ENCODE assay signal across 14 cellular contexts in genomic region chr10:60649485-60650271, GRCh38.
DNase-seq lines count a peak whose midpoint lies in the region; ATAC-seq and TF ChIP-seq lines count a peak whose summit lies in the region.
"Had no signal": no experiment of that assay in that cellular context is flagged by ENCODE, and none has a peak within 500 bp of the region (broad histone marks: within the 10 kb centered on the region; RNA-seq: fewer than 3 reads in every experiment).

No MANE protein-coding gene starts in this region.

- H3K79me1 ChIP-seq in IMR-90 (ENCODE audit: low read depth in 1 of 2, low read length in 2 of 2), result no peaks in the 10 kb centered on the region

- H3K9me1 ChIP-seq in IMR-90 (ENCODE audit: insufficient read depth, low read length), result no peaks in the 10 kb centered on the region

- H3F3A ChIP-seq in PC-3 (ENCODE audit: low read length, unreplicated experiment), result no peaks in the 10 kb centered on the region

- no peak overlapping the region for H3K27ac ChIP-seq in IMR-90 (ENCODE audit: insufficient read depth, low read length)
- H3K27ac ChIP-seq in PC-3 (ENCODE audit: low read length), result no peak overlapping the region
- no peak overlapping the region for H3K27ac ChIP-seq in lower lobe of right lung
- H3K27ac ChIP-seq: tibial artery had no signal

- H3K4me2 ChIP-seq in IMR-90 (ENCODE audit: low read depth, low read length) (no peak overlapping the region), PC-3 (ENCODE audit: low read length) (peak overlapping the region; percentile 15)

- no peaks in the 10 kb centered on the region for H3K79me2 ChIP-seq in PC-3 (ENCODE audit: low read length)

- H3K4me1 ChIP-seq in IMR-90 (ENCODE audit: control insufficient read depth, insufficient read depth, low read length) (no peaks in the 10 kb centered on the region), PC-3 (ENCODE audit: insufficient read depth, low read length) (peaks cover 32% of the 10 kb centered on the region), lower lobe of right lung (peaks cover 3% of the 10 kb centered on the region)
- H3K4me1 ChIP-seq: tibial artery had no signal

- ATAC-seq in IMR-90 (ENCODE audit: low read depth) (peak; percentile 17; the same call in 1 of the 2 replicates), PC-3 (peak; percentile 23), lower lobe of right lung (peak; percentile 15 to 24), left cardiac atrium (no peak), HG03097 (IDR thresholded peaks at IDR 0.05; ENCODE audit: low FRiP score, unreplicated experiment) (no peak)

- POLR2A ChIA-PET in IMR-90 (lab: Charles Lee; ENCODE audit: unreplicated experiment), result interaction anchor here (1.0 kb wide), 1 partner anchor 129 kb away, joined by 4 read pairs; the partner anchor contains the start of gene CDK1
- POLR2A ChIA-PET in PC-3 (lab: Charles Lee; ENCODE audit: unreplicated experiment), result interaction anchor here (0.5 to 1.0 kb wide), 5 partner anchors 84 to 488 kb away, joined by 3 to 11 read pairs (median 3); no protein-coding TSS in a partner anchor

- no CpG with 5 or more reads among the region's 4 CpGs for WGBS in IMR-90 (ENCODE audit: extremely low coverage in 2 of 2, insufficient read length in 1 of 2), 2 experiments

- no peak overlapping the region for H3K4ac ChIP-seq in IMR-90 (ENCODE audit: low read depth, low read length)

- H3K9me2 ChIP-seq in PC-3 (replicated peaks; ENCODE audit: low read length), result no peaks in the 10 kb centered on the region

- no peak overlapping the region for H2AK5ac ChIP-seq in IMR-90 (ENCODE audit: low read depth, low read length)

- H2AK9ac ChIP-seq in IMR-90 (replicated peaks; ENCODE audit: low read depth, low read length, poor library complexity), result no peak overlapping the region

- H3K14ac ChIP-seq in IMR-90 (replicated peaks; ENCODE audit: low read depth, low read length), result no peak overlapping the region

- H3K56ac ChIP-seq in IMR-90 (ENCODE audit: extremely low read depth, insufficient read depth, low read length), result no peak overlapping the region

- H3K4me3 ChIP-seq in IMR-90 (ENCODE audit: insufficient read depth, low read depth, low read length) (no peak overlapping the region), PC-3 (ENCODE audit: low read length) (no peak overlapping the region), lower lobe of right lung (no peak overlapping the region)
- H3K4me3 ChIP-seq: tibial artery had no signal

- H2BK15ac ChIP-seq in IMR-90 (ENCODE audit: low read depth, low read length), result 0 out of 3 replicates have a peak overlapping the region, but pooled peaks have one; percentile 33

- no peak overlapping the region; the same call in 1 of the 2 replicates for H2BK20ac ChIP-seq in IMR-90 (ENCODE audit: low read depth, low read length)

- no peak overlapping the region for H4K91ac ChIP-seq in IMR-90 (ENCODE audit: insufficient read depth, low read depth, low read length)

- no peak overlapping the region for H2BK5ac ChIP-seq in IMR-90 (ENCODE audit: low read depth, low read length, poor library complexity, severe bottlenecking)

- DNase-seq in DMS153 (lab: John Stamatoyannopoulos, UW) (peak; percentile 51), IMR-90 (no peak), PC-3 (peak; percentile 76), lower lobe of right lung (no peak), left cardiac atrium (no peak), NCI-H1930 (lab: John Stamatoyannopoulos, UW) (no peak)
- DNase-seq: activated gamma-delta T cell treated with Interleukin-2 at 50 U/mL for 16 hours; BE2C; head of caudate nucleus; kidney; NCI-H2107; stimulated activated CD4-positive, alpha-beta T cell treated with anti-CD3 and anti-CD28 coated beads, Interleukin-4, amount 100 ng/mL, for 24 hours; tibial artery had no signal

- H3K23ac ChIP-seq in IMR-90 (ENCODE audit: low read depth, low read length), result peak overlapping the region; percentile 4; the same call in 1 of the 2 replicates

- no peak overlapping the region for H3K18ac ChIP-seq in IMR-90 (ENCODE audit: low read depth, low read length)

- H2AFZ ChIP-seq in IMR-90 (replicated peaks; ENCODE audit: low read length, poor library complexity) (no peak overlapping the region), PC-3 (ENCODE audit: low read length) (no peak overlapping the region)

- no TSS peak for BruUV-seq in IMR-90 (replicated peaks; lab: Mats Ljungman, UMichigan)
- BruUV-seq in PC-3 (replicated peaks; lab: Mats Ljungman, UMichigan), result no TSS peak

- H4K5ac ChIP-seq in IMR-90 (ENCODE audit: low read depth, low read length), result no peak overlapping the region

- no peak for TF ChIP-seq POLR2A in IMR-90 (IDR thresholded peaks at IDR 0.05; ENCODE audit: low read depth, low read length)

- H3K9ac ChIP-seq in IMR-90 (ENCODE audit: low read depth, low read length) (no peak overlapping the region), PC-3 (ENCODE audit: low read length) (no peak overlapping the region)

- no peak for TF ChIP-seq RAD21 in IMR-90 (IDR thresholded peaks at IDR 0.05; ENCODE audit: low read length)

- H4K8ac ChIP-seq in IMR-90 (ENCODE audit: low read depth in 2 of 2, low read length in 2 of 2), result no peak overlapping the region

- no peak overlapping the region for H2BK120ac ChIP-seq in IMR-90 (ENCODE audit: low read depth, low read length)

- H3K9me3 ChIP-seq in IMR-90 (ENCODE audit: control insufficient read depth, insufficient read depth, low read length) (no peaks in the 10 kb centered on the region), PC-3 (ENCODE audit: low read length) (no peaks in the 10 kb centered on the region), lower lobe of right lung (no peaks in the 10 kb centered on the region)
- H3K9me3 ChIP-seq: BE2C, tibial artery had no signal

- dilution Hi-C loops in IMR-90 (cut with HindIII; ENCODE audit: low sequenced_read_pairs, unreplicated experiment), result no loop called here

- H3K27me3 ChIP-seq in IMR-90 (ENCODE audit: control insufficient read depth, insufficient read depth, low read length) (peaks cover 1% of the 10 kb centered on the region; the same call in 1 of the 2 replicates), PC-3 (ENCODE audit: low read length) (no peaks in the 10 kb centered on the region), lower lobe of right lung (ENCODE audit: low read depth) (no peaks in the 10 kb centered on the region)
- H3K27me3 ChIP-seq: BE2C, tibial artery had no signal

- in situ Hi-C loops in IMR-90 (cut with MboI; ENCODE audit: low sequenced_read_pairs), result loop anchor here (5.0 to 25.0 kb wide), 2 partner anchors 207 to 537 kb away; no protein-coding TSS in a partner anchor

- no peak for TF ChIP-seq CTCF in IMR-90 (conservative IDR thresholded peaks at IDR 0.05; ENCODE audit: low read depth, low read length)
- TF ChIP-seq CTCF in PC-3 (conservative IDR thresholded peaks at IDR 0.05; ENCODE audit: low read depth, low read length), result no peak
- TF ChIP-seq CTCF in lower lobe of right lung (IDR thresholded peaks at IDR 0.05), result no peak

- no peaks in the 10 kb centered on the region for H3K36me3 ChIP-seq in IMR-90 (ENCODE audit: control insufficient read depth, insufficient read depth, low read length)
- no peaks in the 10 kb centered on the region for H3K36me3 ChIP-seq in PC-3 (ENCODE audit: low read depth, low read length)
- H3K36me3 ChIP-seq in lower lobe of right lung, result no peaks in the 10 kb centered on the region
- H3K36me3 ChIP-seq: BE2C, tibial artery had no signal

- no peaks in the 10 kb centered on the region for H4K20me1 ChIP-seq in IMR-90 (ENCODE audit: insufficient read depth, low read length)
- no peaks in the 10 kb centered on the region for H4K20me1 ChIP-seq in PC-3 (ENCODE audit: low read length)

- CTCF ChIA-PET in IMR-90 (lab: Yijun Ruan, JAX) (interaction anchor here (0.8 to 4.7 kb wide), 4 partner anchors 43 to 205 kb away, joined by 3 to 35 read pairs (median 8); no protein-coding TSS in a partner anchor), PC-3 (lab: Charles Lee) (interaction anchor here (0.7 to 1.0 kb wide), 3 partner anchors 120 to 208 kb away, joined by 3 to 9 read pairs (median 4); no protein-coding TSS in a partner anchor)

- intact Hi-C loops in IMR-90 (cut with micrococcal nuclease), result loop anchor here (5.0 to 10.0 kb wide), 2 partner anchors 412 to 445 kb away; no protein-coding TSS in a partner anchor
- intact Hi-C loops in PC-3 (cut with micrococcal nuclease), result loop anchor here (5.0 kb wide), 1 partner anchor 537 kb away; no protein-coding TSS in a partner anchor
- intact Hi-C loops in lower lobe of right lung (cut with DNase I), result loop anchor here (10.0 kb wide), 1 partner anchor 545 kb away; no protein-coding TSS in a partner anchor
- intact Hi-C loops in left cardiac atrium (cut with DNase I), result loop anchor here (5.0 to 10.0 kb wide), 2 partner anchors 547 to 555 kb away; no protein-coding TSS in a partner anchor

TF ChIP-seq in IMR-90, 13 proteins besides CTCF, POLR2A, EP300 and RAD21 (continues in another document):
- TF ChIP-seq FOS (IDR thresholded peaks at IDR 0.05; ENCODE audit: low read depth, low read length) (no peak), SMC3 (IDR thresholded peaks at IDR 0.05; ENCODE audit: low read depth, low read length) (no peak), BHLHE40 (IDR thresholded peaks at IDR 0.05; ENCODE audit: low read depth, low read length) (no peak), CHD1 (IDR thresholded peaks at IDR 0.05; ENCODE audit: low read depth, low read length) (no peak), USF2 (IDR thresholded peaks at IDR 0.05; ENCODE audit: low read depth, low read length) (no peak), NFE2L2 (IDR thresholded peaks at IDR 0.05; ENCODE audit: low read depth, low read length) (no peak), RFX5 (IDR thresholded peaks at IDR 0.05; ENCODE audit: low read depth, low read length) (no peak), MAFK (IDR thresholded peaks at IDR 0.05; ENCODE audit: low read depth, low read length) (no peak), RCOR1 (IDR thresholded peaks at IDR 0.05; ENCODE audit: insufficient replicate concordance, low read length) (no peak), MAZ (IDR thresholded peaks at IDR 0.05; ENCODE audit: borderline replicate concordance, low read depth, low read length) (no peak)
- TF ChIP-seq, protein P1, sequence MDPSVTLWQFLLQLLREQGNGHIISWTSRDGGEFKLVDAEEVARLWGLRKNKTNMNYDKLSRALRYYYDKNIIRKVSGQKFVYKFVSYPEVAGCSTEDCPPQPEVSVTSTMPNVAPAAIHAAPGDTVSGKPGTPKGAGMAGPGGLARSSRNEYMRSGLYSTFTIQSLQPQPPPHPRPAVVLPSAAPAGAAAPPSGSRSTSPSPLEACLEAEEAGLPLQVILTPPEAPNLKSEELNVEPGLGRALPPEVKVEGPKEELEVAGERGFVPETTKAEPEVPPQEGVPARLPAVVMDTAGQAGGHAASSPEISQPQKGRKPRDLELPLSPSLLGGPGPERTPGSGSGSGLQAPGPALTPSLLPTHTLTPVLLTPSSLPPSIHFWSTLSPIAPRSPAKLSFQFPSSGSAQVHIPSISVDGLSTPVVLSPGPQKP (IDR thresholded peaks at IDR 0.05; ENCODE audit: borderline replicate concordance, low read depth, low read length), result no peak

Comparison
In these comparisons a context has a peak if more than half of its experiments do, and no peak if none do; other contexts are left out.
1. DNase-seq: peak in DMS153 (single experiment) and PC-3 (single experiment); none in IMR-90 (single experiment), lower lobe of right lung (single experiment), left cardiac atrium (single experiment) and NCI-H1930 (0 of 2).
2. ATAC-seq: peak in IMR-90 (single experiment), PC-3 (single experiment) and lower lobe of right lung (2 of 2); none in left cardiac atrium (0 of 2) and HG03097 (single experiment).